In the genomic region with DNA sequence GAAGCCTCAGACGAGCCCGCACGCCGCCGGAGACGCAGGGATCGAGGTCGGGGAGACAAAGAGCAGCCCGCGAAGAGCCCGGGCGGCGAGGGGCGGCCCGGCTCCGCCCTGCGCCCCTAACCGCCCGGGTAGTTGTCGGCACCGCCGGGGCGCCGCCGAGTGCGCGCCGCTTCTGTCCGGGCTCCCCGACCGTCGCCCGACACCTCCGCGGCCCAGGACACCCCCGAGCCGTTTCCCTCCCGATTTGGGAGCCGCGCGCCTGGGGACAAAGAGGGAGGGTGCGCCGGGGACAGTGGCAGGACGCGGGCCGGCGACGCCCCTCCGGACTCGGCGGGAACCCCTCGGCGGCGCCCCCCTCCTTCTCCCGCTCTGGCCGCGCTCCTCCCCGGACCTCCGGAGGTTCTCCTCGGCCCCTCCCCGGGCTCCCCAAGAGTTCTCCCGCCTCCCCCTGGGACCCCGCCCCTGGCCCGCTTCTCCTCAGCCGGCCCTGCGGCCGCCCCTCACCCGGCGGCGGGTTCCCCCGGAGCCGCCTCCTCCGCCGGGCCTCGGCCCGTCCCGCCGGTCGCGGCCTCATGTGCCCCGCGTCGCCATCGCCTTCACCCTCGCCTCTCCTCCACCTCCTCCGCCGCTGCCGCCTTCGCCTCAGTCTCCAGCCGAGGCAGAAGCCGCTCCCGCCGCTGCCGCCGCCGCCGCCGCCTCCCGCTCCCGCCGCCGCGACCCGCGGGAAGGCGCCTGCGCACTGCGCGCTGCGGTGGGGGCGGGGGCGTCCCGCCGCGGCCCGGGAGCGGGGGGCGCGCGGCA, we compare ENCODE assay signal across 8 cellular contexts.
DNase-seq lines count a peak whose midpoint lies in the region; ATAC-seq lines count a peak whose summit lies in the region.

TSS of gene GJC1 (minus strand) at position 730 of the 801 bp plus-strand sequence. CDS start 24,470 bp downstream, outside the sequence.

- peaks cover 21% of the 10 kb centered on the region for H3K4me1 ChIP-seq in iPS-18a (ENCODE audit: control insufficient read depth, low read depth, low read length)

- DNase-seq in DMS 273 (lab: John Stamatoyannopoulos, UW; ENCODE audit: unreplicated experiment): peak; percentile 77
- no peak for DNase-seq in DMS 273 treated with DMSO at 0.1 percent for 48 hours (lab: John Stamatoyannopoulos, UW)
- DNase-seq in NCI-H748 treated with DMSO at 0.1 percent for 48 hours (lab: John Stamatoyannopoulos, UW): peak; percentile 21
- peak; percentile 75 for DNase-seq in astrocyte of the hippocampus (ENCODE audit: low read depth, low spot score)

- H3K4me3 ChIP-seq in iPS-18a (ENCODE audit: low read length) (peak within 1 kb of the TSS; percentile 73), skin epidermis (peak within 1 kb of the TSS; percentile 39 to 57 (median 48))

- no peak for ATAC-seq in HG03108 (IDR thresholded peaks at IDR 0.05; ENCODE audit: unreplicated experiment)
- no peak for ATAC-seq in GM21360 (IDR thresholded peaks at IDR 0.05; ENCODE audit: unreplicated experiment)

- H3K27me3 ChIP-seq in iPS-18a (ENCODE audit: control insufficient read depth, insufficient read depth, low read length): no peaks in the 10 kb centered on the region

- H3K9me3 ChIP-seq in iPS-18a (ENCODE audit: control insufficient read depth, low read depth, low read length): no peaks in the 10 kb centered on the region

- H3K27ac ChIP-seq in iPS-18a (ENCODE audit: low read length) (peak within 1 kb of the TSS; percentile 79), skin epidermis (peak within 1 kb of the TSS in 20 of 21 experiments; percentile 23 to 91 (median 72))

- H3K36me3 ChIP-seq in iPS-18a (ENCODE audit: control insufficient read depth, low read depth, low read length): no peaks in the 10 kb centered on the region

- H3K9ac ChIP-seq in iPS-18a (ENCODE audit: low read length): peak within 1 kb of the TSS; percentile 95
